In the genomic region with DNA sequence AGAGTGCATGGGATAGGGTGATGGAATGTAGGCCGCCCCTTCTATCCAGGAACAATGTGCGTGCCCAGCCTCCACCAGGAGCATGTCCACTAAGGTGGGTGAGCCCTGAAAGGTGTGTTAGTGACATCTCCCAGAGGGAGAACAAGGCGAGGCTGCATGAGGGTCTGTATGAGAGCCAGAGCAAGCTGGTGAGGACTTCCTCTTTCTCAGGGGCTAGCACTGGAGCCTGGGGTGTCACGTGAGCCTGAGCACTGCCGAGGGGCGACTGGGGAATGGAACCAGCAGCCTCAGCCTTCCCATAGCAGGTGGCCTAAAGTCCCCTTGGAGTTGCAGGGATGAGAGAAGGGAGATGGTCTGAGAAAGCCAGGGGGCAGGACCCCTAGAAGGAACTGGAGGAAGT, we compare ENCODE assay signal across 1 cellular context.
TF ChIP-seq lines count a peak whose summit lies in the region.

No MANE protein-coding gene starts in this region.

TF ChIP-seq in GM23338, 12 proteins besides CTCF, POLR2A, EP300 and RAD21 (continued from another document):
- TF ChIP-seq, protein P1, sequence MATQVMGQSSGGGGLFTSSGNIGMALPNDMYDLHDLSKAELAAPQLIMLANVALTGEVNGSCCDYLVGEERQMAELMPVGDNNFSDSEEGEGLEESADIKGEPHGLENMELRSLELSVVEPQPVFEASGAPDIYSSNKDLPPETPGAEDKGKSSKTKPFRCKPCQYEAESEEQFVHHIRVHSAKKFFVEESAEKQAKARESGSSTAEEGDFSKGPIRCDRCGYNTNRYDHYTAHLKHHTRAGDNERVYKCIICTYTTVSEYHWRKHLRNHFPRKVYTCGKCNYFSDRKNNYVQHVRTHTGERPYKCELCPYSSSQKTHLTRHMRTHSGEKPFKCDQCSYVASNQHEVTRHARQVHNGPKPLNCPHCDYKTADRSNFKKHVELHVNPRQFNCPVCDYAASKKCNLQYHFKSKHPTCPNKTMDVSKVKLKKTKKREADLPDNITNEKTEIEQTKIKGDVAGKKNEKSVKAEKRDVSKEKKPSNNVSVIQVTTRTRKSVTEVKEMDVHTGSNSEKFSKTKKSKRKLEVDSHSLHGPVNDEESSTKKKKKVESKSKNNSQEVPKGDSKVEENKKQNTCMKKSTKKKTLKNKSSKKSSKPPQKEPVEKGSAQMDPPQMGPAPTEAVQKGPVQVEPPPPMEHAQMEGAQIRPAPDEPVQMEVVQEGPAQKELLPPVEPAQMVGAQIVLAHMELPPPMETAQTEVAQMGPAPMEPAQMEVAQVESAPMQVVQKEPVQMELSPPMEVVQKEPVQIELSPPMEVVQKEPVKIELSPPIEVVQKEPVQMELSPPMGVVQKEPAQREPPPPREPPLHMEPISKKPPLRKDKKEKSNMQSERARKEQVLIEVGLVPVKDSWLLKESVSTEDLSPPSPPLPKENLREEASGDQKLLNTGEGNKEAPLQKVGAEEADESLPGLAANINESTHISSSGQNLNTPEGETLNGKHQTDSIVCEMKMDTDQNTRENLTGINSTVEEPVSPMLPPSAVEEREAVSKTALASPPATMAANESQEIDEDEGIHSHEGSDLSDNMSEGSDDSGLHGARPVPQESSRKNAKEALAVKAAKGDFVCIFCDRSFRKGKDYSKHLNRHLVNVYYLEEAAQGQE (IDR thresholded peaks at IDR 0.05; ENCODE audit: unreplicated experiment): no peak
- TF ChIP-seq EZH2phosphoT487 (IDR thresholded peaks at IDR 0.05; ENCODE audit: unreplicated experiment) (no peak), ZNF114 (CRISPR knock-in tag; IDR thresholded peaks at IDR 0.05) (no peak), EZH2 (IDR thresholded peaks at IDR 0.05; ENCODE audit: low read depth, unreplicated experiment) (no peak), STAT1 (IDR thresholded peaks at IDR 0.05; ENCODE audit: unreplicated experiment) (no peak), NANOG (IDR thresholded peaks at IDR 0.05; ENCODE audit: borderline replicate concordance) (no peak), CREB1 (CRISPR knock-in tag; IDR thresholded peaks at IDR 0.05; ENCODE audit: low read depth) (no peak)
- TF ChIP-seq, protein P2, sequence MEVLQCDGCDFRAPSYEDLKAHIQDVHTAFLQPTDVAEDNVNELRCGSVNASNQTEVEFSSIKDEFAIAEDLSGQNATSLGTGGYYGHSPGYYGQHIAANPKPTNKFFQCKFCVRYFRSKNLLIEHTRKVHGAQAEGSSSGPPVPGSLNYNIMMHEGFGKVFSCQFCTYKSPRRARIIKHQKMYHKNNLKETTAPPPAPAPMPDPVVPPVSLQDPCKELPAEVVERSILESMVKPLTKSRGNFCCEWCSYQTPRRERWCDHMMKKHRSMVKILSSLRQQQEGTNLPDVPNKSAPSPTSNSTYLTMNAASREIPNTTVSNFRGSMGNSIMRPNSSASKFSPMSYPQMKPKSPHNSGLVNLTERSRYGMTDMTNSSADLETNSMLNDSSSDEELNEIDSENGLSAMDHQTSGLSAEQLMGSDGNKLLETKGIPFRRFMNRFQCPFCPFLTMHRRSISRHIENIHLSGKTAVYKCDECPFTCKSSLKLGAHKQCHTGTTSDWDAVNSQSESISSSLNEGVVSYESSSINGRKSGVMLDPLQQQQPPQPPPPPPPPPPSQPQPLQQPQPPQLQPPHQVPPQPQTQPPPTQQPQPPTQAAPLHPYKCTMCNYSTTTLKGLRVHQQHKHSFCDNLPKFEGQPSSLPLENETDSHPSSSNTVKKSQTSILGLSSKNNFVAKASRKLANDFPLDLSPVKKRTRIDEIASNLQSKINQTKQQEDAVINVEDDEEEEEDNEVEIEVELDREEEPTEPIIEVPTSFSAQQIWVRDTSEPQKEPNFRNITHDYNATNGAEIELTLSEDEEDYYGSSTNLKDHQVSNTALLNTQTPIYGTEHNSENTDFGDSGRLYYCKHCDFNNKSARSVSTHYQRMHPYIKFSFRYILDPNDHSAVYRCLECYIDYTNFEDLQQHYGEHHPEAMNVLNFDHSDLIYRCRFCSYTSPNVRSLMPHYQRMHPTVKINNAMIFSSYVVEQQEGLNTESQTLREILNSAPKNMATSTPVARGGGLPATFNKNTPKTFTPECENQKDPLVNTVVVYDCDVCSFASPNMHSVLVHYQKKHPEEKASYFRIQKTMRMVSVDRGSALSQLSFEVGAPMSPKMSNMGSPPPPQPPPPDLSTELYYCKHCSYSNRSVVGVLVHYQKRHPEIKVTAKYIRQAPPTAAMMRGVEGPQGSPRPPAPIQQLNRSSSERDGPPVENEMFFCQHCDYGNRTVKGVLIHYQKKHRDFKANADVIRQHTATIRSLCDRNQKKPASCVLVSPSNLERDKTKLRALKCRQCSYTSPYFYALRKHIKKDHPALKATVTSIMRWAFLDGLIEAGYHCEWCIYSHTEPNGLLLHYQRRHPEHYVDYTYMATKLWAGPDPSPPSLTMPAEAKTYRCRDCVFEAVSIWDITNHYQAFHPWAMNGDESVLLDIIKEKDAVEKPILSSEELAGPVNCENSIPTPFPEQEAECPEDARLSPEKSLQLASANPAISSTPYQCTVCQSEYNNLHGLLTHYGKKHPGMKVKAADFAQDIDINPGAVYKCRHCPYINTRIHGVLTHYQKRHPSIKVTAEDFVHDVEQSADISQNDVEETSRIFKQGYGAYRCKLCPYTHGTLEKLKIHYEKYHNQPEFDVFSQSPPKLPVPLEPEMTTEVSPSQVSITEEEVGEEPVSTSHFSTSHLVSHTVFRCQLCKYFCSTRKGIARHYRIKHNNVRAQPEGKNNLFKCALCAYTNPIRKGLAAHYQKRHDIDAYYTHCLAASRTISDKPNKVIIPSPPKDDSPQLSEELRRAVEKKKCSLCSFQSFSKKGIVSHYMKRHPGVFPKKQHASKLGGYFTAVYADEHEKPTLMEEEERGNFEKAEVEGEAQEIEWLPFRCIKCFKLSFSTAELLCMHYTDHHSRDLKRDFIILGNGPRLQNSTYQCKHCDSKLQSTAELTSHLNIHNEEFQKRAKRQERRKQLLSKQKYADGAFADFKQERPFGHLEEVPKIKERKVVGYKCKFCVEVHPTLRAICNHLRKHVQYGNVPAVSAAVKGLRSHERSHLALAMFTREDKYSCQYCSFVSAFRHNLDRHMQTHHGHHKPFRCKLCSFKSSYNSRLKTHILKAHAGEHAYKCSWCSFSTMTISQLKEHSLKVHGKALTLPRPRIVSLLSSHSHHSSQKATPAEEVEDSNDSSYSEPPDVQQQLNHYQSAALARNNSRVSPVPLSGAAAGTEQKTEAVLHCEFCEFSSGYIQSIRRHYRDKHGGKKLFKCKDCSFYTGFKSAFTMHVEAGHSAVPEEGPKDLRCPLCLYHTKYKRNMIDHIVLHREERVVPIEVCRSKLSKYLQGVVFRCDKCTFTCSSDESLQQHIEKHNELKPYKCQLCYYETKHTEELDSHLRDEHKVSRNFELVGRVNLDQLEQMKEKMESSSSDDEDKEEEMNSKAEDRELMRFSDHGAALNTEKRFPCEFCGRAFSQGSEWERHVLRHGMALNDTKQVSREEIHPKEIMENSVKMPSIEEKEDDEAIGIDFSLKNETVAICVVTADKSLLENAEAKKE (CRISPR knock-in tag; IDR thresholded peaks at IDR 0.05): no peak
- TF ChIP-seq, protein P3, sequence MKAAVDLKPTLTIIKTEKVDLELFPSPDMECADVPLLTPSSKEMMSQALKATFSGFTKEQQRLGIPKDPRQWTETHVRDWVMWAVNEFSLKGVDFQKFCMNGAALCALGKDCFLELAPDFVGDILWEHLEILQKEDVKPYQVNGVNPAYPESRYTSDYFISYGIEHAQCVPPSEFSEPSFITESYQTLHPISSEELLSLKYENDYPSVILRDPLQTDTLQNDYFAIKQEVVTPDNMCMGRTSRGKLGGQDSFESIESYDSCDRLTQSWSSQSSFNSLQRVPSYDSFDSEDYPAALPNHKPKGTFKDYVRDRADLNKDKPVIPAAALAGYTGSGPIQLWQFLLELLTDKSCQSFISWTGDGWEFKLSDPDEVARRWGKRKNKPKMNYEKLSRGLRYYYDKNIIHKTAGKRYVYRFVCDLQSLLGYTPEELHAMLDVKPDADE (IDR thresholded peaks at IDR 0.05): no peak
TF ChIP-seq in GM23338: peak in this region for 0.
